Comparison of ENCODE assay signal across 28 cellular contexts in genomic region chr15:92034227-92034626, GRCh38.
DNase-seq lines count a peak whose midpoint lies in the region; ATAC-seq and TF ChIP-seq lines count a peak whose summit lies in the region.
"Had no signal": no experiment of that assay in that cellular context is flagged by ENCODE, and none has a peak within 500 bp of the region (broad histone marks: within the 10 kb centered on the region; RNA-seq: fewer than 3 reads in every experiment).

No MANE protein-coding gene starts in this region.

- H3K27ac ChIP-seq in right cardiac atrium (ENCODE audit: low read length) (no peak overlapping the region), right atrium auricular region (peak overlapping the region in 1 of 2 donors; percentile 31), cingulate gyrus (ENCODE audit: low read depth, low read length) (peak overlapping the region; percentile 34), neural progenitor cell (no peak overlapping the region), aorta (ENCODE audit: low read depth in 1 of 2, low read length in 2 of 2) (peak overlapping the region; percentile 5 to 70), prostate gland (no peak overlapping the region)
- H3K27ac ChIP-seq: A549, thyroid gland had no signal

- ATAC-seq in right cardiac atrium (peak; percentile 23 to 53), aorta (ENCODE audit: low FRiP score) (no peak)
- ATAC-seq: A549; natural killer cell treated with Interleukin-12 subunit alpha and Interleukin-12 subunit beta and Interleukin-15 and Interleukin-18, amount 100 ng/mL, for 72 hours; Panc1; stimulated activated naive CD8-positive, alpha-beta T cell treated with anti-CD3 and anti-CD28 coated beads, Interleukin-15, amount 100 ng/mL, for 72 hours; WTC11 had no signal

- no peak overlapping the region for H3K4me3 ChIP-seq in right cardiac atrium (ENCODE audit: low read length)
- no peak overlapping the region for H3K4me3 ChIP-seq in right atrium auricular region
- H3K4me3 ChIP-seq in neural progenitor cell: no peak overlapping the region
- H3K4me3 ChIP-seq in aorta (ENCODE audit: low read length in 2 of 2): no peak overlapping the region
- no peak overlapping the region for H3K4me3 ChIP-seq in prostate gland
- H3K4me3 ChIP-seq: A549, smooth muscle cell, thyroid gland had no signal

- no peaks in the 10 kb centered on the region for H3K9me3 ChIP-seq in right cardiac atrium (ENCODE audit: control insufficient read depth, low read length)
- H3K9me3 ChIP-seq in right atrium auricular region: no peaks in the 10 kb centered on the region
- peaks cover 7% of the 10 kb centered on the region for H3K9me3 ChIP-seq in neural progenitor cell (ENCODE audit: low read depth)
- H3K9me3 ChIP-seq in aorta (ENCODE audit: control insufficient read depth, low read length): no peaks in the 10 kb centered on the region
- H3K9me3 ChIP-seq in prostate gland: no peaks in the 10 kb centered on the region
- H3K9me3 ChIP-seq: thyroid gland had no signal

- TF ChIP-seq CTCF in right atrium auricular region (IDR thresholded peaks at IDR 0.05): no peak
- TF ChIP-seq CTCF in neural progenitor cell (IDR thresholded peaks at IDR 0.05): no peak
- no peak for TF ChIP-seq CTCF in prostate gland (IDR thresholded peaks at IDR 0.05)

- no peak overlapping the region for H2AFZ ChIP-seq in neural progenitor cell (replicated peaks)

- no peaks in the 10 kb centered on the region for H3K79me2 ChIP-seq in neural progenitor cell (ENCODE audit: low read depth)

- no peak for DNase-seq in right cardiac atrium
- DNase-seq in right atrium auricular region (ENCODE audit: low spot score): no peak
- DNase-seq in neural progenitor cell (ENCODE audit: low spot score): no peak
- DNase-seq in aorta: no peak
- DNase-seq in activated effector memory CD4-positive, alpha-beta T cell treated with Interleukin-2 at 50 U/mL for 16 hours: no peak
- DNase-seq in prostate gland (ENCODE audit: low spot score): no peak
- no peak for DNase-seq in H4 (ENCODE audit: low spot score)
- DNase-seq: activated CD4-positive, alpha-beta T cell treated with anti-CD3 and anti-CD28 coated beads, Interleukin-2, amount 10 ng/mL, durations not matched to agents 24 days and 14 days; activated effector memory CD4-positive, alpha-beta T cell treated with anti-CD3 and anti-CD28 coated beads, Interleukin-2, amount 50 U/mL, for 16 hours; activated naive CD8-positive, alpha-beta T cell treated with anti-CD3 and anti-CD28 coated beads, Interleukin-2, amount 10 ng/mL, durations not matched to agents 7 days and 5 days; DMS 273 treated with DMSO at 0.1 percent for 48 hours; HFFc6; mammary epithelial cell; NCI-H1436 treated with DMSO at 0.1 percent for 48 hours; NCI-H2081 treated with DMSO at 0.1 percent for 48 hours; NCI-H774; SIG-M5; stimulated activated CD4-positive, alpha-beta T cell treated with anti-CD3 and anti-CD28 coated beads, Interleukin-1b, Interleukin-23, amount 100 ng/mL, for 48 hours; stimulated activated naive CD8-positive, alpha-beta T cell treated with anti-CD3 and anti-CD28 coated beads, Interleukin-15, amount 100 ng/mL, for 72 hours; T1000 had no signal

- WGBS in right cardiac atrium: 76% methylated on average over 7 of the region's 7 CpGs
- 71 to 73% methylated on average over 7 of the region's 7 CpGs for WGBS in aorta, 2 donors
- 87% methylated on average over 7 of the region's 7 CpGs for WGBS in prostate gland

- H3K27ac Mint-ChIP-seq in neural progenitor cell: peak overlapping the region; percentile 11
- H3K27ac Mint-ChIP-seq: activated CD4-positive, alpha-beta T cell treated with anti-CD3 and anti-CD28 coated beads, Interleukin-2, amount 10 ng/mL, durations not matched to agents 24 days and 14 days; activated naive CD8-positive, alpha-beta T cell treated with anti-CD3 and anti-CD28 coated beads, Interleukin-2, amount 10 ng/mL, durations not matched to agents 7 days and 5 days; HFFc6; IgD-negative memory B cell; natural killer cell treated with Interleukin-12 subunit alpha and Interleukin-12 subunit beta and Interleukin-15 and Interleukin-18, amount 100 ng/mL, for 72 hours; stimulated activated naive CD8-positive, alpha-beta T cell treated with anti-CD3 and anti-CD28 coated beads, Interleukin-15, amount 100 ng/mL, for 72 hours; WTC11 had no signal

- H3K27me3 Mint-ChIP-seq in neural progenitor cell (ENCODE audit: insufficient read depth, low read depth): peaks cover 2% of the 10 kb centered on the region
- H3K27me3 Mint-ChIP-seq: activated CD4-positive, alpha-beta T cell treated with anti-CD3 and anti-CD28 coated beads, Interleukin-2, amount 10 ng/mL, durations not matched to agents 24 days and 14 days; activated naive CD8-positive, alpha-beta T cell treated with anti-CD3 and anti-CD28 coated beads, Interleukin-2, amount 10 ng/mL, durations not matched to agents 7 days and 5 days; IgD-negative memory B cell; natural killer cell treated with Interleukin-12 subunit alpha and Interleukin-12 subunit beta and Interleukin-15 and Interleukin-18, amount 100 ng/mL, for 72 hours; stimulated activated naive CD8-positive, alpha-beta T cell treated with anti-CD3 and anti-CD28 coated beads, Interleukin-15, amount 100 ng/mL, for 72 hours had no signal

- peaks cover 30% of the 10 kb centered on the region for H3K4me1 Mint-ChIP-seq in neural progenitor cell
- H3K4me1 Mint-ChIP-seq: IgD-negative memory B cell had no signal

- H3K4me3 Mint-ChIP-seq in neural progenitor cell: no peak overlapping the region
- H3K4me3 Mint-ChIP-seq: activated CD4-positive, alpha-beta T cell treated with anti-CD3 and anti-CD28 coated beads, Interleukin-2, amount 10 ng/mL, durations not matched to agents 24 days and 14 days; activated naive CD8-positive, alpha-beta T cell treated with anti-CD3 and anti-CD28 coated beads, Interleukin-2, amount 10 ng/mL, durations not matched to agents 7 days and 5 days; HFFc6; IgD-negative memory B cell; natural killer cell treated with Interleukin-12 subunit alpha and Interleukin-12 subunit beta and Interleukin-15 and Interleukin-18, amount 100 ng/mL, for 72 hours; stimulated activated naive CD8-positive, alpha-beta T cell treated with anti-CD3 and anti-CD28 coated beads, Interleukin-15, amount 100 ng/mL, for 72 hours; WTC11 had no signal

- no peak overlapping the region for H3K4me2 ChIP-seq in neural progenitor cell
- H3K4me2 ChIP-seq: A549, smooth muscle cell had no signal

- TF ChIP-seq POLR2A in prostate gland (IDR thresholded peaks at IDR 0.05): no peak

- intact Hi-C loops in right cardiac atrium (cut with DNase I) (loop anchor here in 1 of 4 donors (5.0 kb wide), 1 partner anchor 33 kb away; no protein-coding TSS in a partner anchor), aorta (cut with DNase I) (loop anchor here in 1 of 2 donors (5.0 kb wide), 1 partner anchor 33 kb away; no protein-coding TSS in a partner anchor), prostate gland (cut with DNase I) (no loop called here)

- H3F3A ChIP-seq in neural progenitor cell (ENCODE audit: low read depth): peaks cover 5% of the 10 kb centered on the region

- peaks cover 14% of the 10 kb centered on the region for H3K4me1 ChIP-seq in right cardiac atrium (ENCODE audit: control insufficient read depth, insufficient read depth, low read length)
- peaks cover 0 to 67% of the 10 kb centered on the region in 2 donors for H3K4me1 ChIP-seq in right atrium auricular region
- H3K4me1 ChIP-seq in neural progenitor cell: peaks cover 27% of the 10 kb centered on the region
- peaks cover 5 to 13% of the 10 kb centered on the region in 2 donors for H3K4me1 ChIP-seq in aorta (ENCODE audit: control insufficient read depth in 1 of 2, insufficient read depth in 2 of 2, low read length in 2 of 2)
- no peaks in the 10 kb centered on the region for H3K4me1 ChIP-seq in prostate gland (replicated peaks)
- H3K4me1 ChIP-seq: A549 had no signal

- no peaks in the 10 kb centered on the region for H3K36me3 Mint-ChIP-seq in neural progenitor cell
- H3K36me3 Mint-ChIP-seq: activated naive CD8-positive, alpha-beta T cell treated with anti-CD3 and anti-CD28 coated beads, Interleukin-2, amount 10 ng/mL, durations not matched to agents 7 days and 5 days; natural killer cell treated with Interleukin-12 subunit alpha and Interleukin-12 subunit beta and Interleukin-15 and Interleukin-18, amount 100 ng/mL, for 72 hours had no signal

- H4K20me1 ChIP-seq in neural progenitor cell (ENCODE audit: low read depth): no peaks in the 10 kb centered on the region

- H3K9me3 Mint-ChIP-seq in neural progenitor cell: peaks cover 12% of the 10 kb centered on the region
- H3K9me3 Mint-ChIP-seq: natural killer cell treated with Interleukin-12 subunit alpha and Interleukin-12 subunit beta and Interleukin-15 and Interleukin-18, amount 100 ng/mL, for 72 hours had no signal

- H3K27me3 ChIP-seq in right cardiac atrium (ENCODE audit: control insufficient read depth, insufficient read depth) (no peaks in the 10 kb centered on the region), right atrium auricular region (no peaks in the 10 kb centered on the region), neural progenitor cell (no peaks in the 10 kb centered on the region), aorta (ENCODE audit: control insufficient read depth in 1 of 2, insufficient read depth in 2 of 2, low read length in 1 of 2) (no peaks in the 10 kb centered on the region), prostate gland (replicated peaks; ENCODE audit: insufficient read depth) (no peaks in the 10 kb centered on the region)
- H3K27me3 ChIP-seq: thyroid gland had no signal

- H3K36me3 ChIP-seq in right atrium auricular region (no peaks in the 10 kb centered on the region), neural progenitor cell (no peaks in the 10 kb centered on the region), aorta (ENCODE audit: control insufficient read depth in 1 of 2, insufficient read depth in 2 of 2, low read length in 1 of 2) (no peaks in the 10 kb centered on the region), prostate gland (no peaks in the 10 kb centered on the region)
- H3K36me3 ChIP-seq: thyroid gland had no signal

- no peak overlapping the region for H3K9ac ChIP-seq in neural progenitor cell

Comparison
In these comparisons a context has a peak if more than half of its experiments do, and no peak if none do; other contexts are left out.
1. H3K27ac ChIP-seq: peak in cingulate gyrus (single experiment) and aorta (2 of 2); none in right cardiac atrium (single experiment), neural progenitor cell (single experiment) and prostate gland (0 of 2).